In genomic region chr2:54079331-54079730, GRCh38 we compare ENCODE assay signal across 23 cellular contexts.
"Had no signal": no experiment of that assay in that cellular context is flagged by ENCODE, and none has a peak within 500 bp of the region (broad histone marks: within the 10 kb centered on the region; RNA-seq: fewer than 3 reads in every experiment).

No MANE protein-coding gene starts in this region.

- H3K27ac Mint-ChIP-seq: activated CD4-positive, alpha-beta memory T cell treated with anti-CD3 and anti-CD28 coated beads, Interleukin-2, amount 10 ng/mL, durations not matched to agents 7 days and 5 days; activated CD4-positive, alpha-beta T cell treated with anti-CD3 and anti-CD28 coated beads, Interleukin-2, amount 10 ng/mL, durations not matched to agents 24 days and 14 days; activated CD8-positive, alpha-beta memory T cell treated with anti-CD3 and anti-CD28 coated beads, Interleukin-2, amount 10 ng/mL, durations not matched to agents 7 days and 5 days; activated naive CD8-positive, alpha-beta T cell treated with anti-CD3 and anti-CD28 coated beads, Interleukin-2, amount 50 U/mL, for 24 hours; dendritic cell treated with granulocyte-macrophage colony-stimulating factor and Interleukin-4, amounts not matched to agents 40 ng/mL and 50 ng/mL, for 4 days had no signal

- DNase-seq: activated CD4-positive, alpha-beta memory T cell treated with anti-CD3 and anti-CD28 coated beads, Interleukin-2, amount 10 ng/mL, durations not matched to agents 7 days and 5 days; activated CD4-positive, alpha-beta T cell treated with anti-CD3 and anti-CD28 coated beads, Interleukin-2, amount 10 ng/mL, durations not matched to agents 24 days and 14 days; activated CD8-positive, alpha-beta memory T cell treated with anti-CD3 and anti-CD28 coated beads, Interleukin-2, amount 10 ng/mL, durations not matched to agents 7 days and 5 days; activated effector memory CD4-positive, alpha-beta T cell treated with anti-CD3 and anti-CD28 coated beads, Interleukin-2, amount 50 U/mL, for 16 hours; activated naive CD4-positive, alpha-beta T cell treated with anti-CD3 and anti-CD28 coated beads, Interleukin-2, amount 50 U/mL, for 16 hours; activated naive CD8-positive, alpha-beta T cell treated with anti-CD3 and anti-CD28 coated beads, Interleukin-2, amount 50 U/mL, for 24 hours; activated T-cell treated with anti-CD3 and anti-CD28 coated beads for 4 hours; body of pancreas; effector CD8-positive, alpha-beta T cell; foreskin fibroblast; left colon; mesenchymal stem cell; naive B cell; occipital lobe; posterior cingulate gyrus; sigmoid colon; stimulated activated CD4-positive, alpha-beta T cell treated with anti-CD3 and anti-CD28 coated beads, Interleukin-4, amount 100 ng/mL, for 1 hour; stimulated activated naive CD4-positive, alpha-beta T cell treated with Interleukin-2 at 50 U/mL for 16 hours; T-helper 2 cell; tibial artery had no signal

- H3K9me3 Mint-ChIP-seq: activated CD4-positive, alpha-beta memory T cell treated with anti-CD3 and anti-CD28 coated beads, Interleukin-2, amount 10 ng/mL, durations not matched to agents 7 days and 5 days; activated CD4-positive, alpha-beta T cell treated with anti-CD3 and anti-CD28 coated beads, Interleukin-2, amount 10 ng/mL, durations not matched to agents 24 days and 14 days; activated naive CD8-positive, alpha-beta T cell treated with anti-CD3 and anti-CD28 coated beads, Interleukin-2, amount 50 U/mL, for 24 hours; dendritic cell treated with granulocyte-macrophage colony-stimulating factor and Interleukin-4, amounts not matched to agents 40 ng/mL and 50 ng/mL, for 4 days; naive B cell; neural crest cell had no signal

- H3K36me3 Mint-ChIP-seq: naive B cell had no signal

- ATAC-seq: activated CD4-positive, CD25-positive, alpha-beta regulatory T cell treated with anti-CD3 and anti-CD28 coated beads, Interleukin-2, amount 50 U/mL, for 24 hours; activated CD8-positive, alpha-beta memory T cell treated with anti-CD3 and anti-CD28 coated beads, Interleukin-2, amount 10 ng/mL, durations not matched to agents 7 days and 5 days; activated naive CD8-positive, alpha-beta T cell treated with anti-CD3 and anti-CD28 coated beads, Interleukin-2, amount 50 U/mL, for 24 hours; body of pancreas; left colon had no signal

- H3K27me3 Mint-ChIP-seq: activated CD4-positive, alpha-beta memory T cell treated with anti-CD3 and anti-CD28 coated beads, Interleukin-2, amount 10 ng/mL, durations not matched to agents 7 days and 5 days; activated CD4-positive, alpha-beta T cell treated with anti-CD3 and anti-CD28 coated beads, Interleukin-2, amount 10 ng/mL, durations not matched to agents 24 days and 14 days; activated CD8-positive, alpha-beta memory T cell treated with anti-CD3 and anti-CD28 coated beads, Interleukin-2, amount 10 ng/mL, durations not matched to agents 7 days and 5 days; activated naive CD8-positive, alpha-beta T cell treated with anti-CD3 and anti-CD28 coated beads, Interleukin-2, amount 50 U/mL, for 24 hours; dendritic cell treated with granulocyte-macrophage colony-stimulating factor and Interleukin-4, amounts not matched to agents 40 ng/mL and 50 ng/mL, for 4 days; naive B cell had no signal

- H3K4me3 Mint-ChIP-seq: activated CD4-positive, alpha-beta memory T cell treated with anti-CD3 and anti-CD28 coated beads, Interleukin-2, amount 10 ng/mL, durations not matched to agents 7 days and 5 days; activated CD4-positive, alpha-beta T cell treated with anti-CD3 and anti-CD28 coated beads, Interleukin-2, amount 10 ng/mL, durations not matched to agents 24 days and 14 days; activated CD8-positive, alpha-beta memory T cell treated with anti-CD3 and anti-CD28 coated beads, Interleukin-2, amount 10 ng/mL, durations not matched to agents 7 days and 5 days; activated naive CD8-positive, alpha-beta T cell treated with anti-CD3 and anti-CD28 coated beads, Interleukin-2, amount 50 U/mL, for 24 hours; dendritic cell treated with granulocyte-macrophage colony-stimulating factor and Interleukin-4, amounts not matched to agents 40 ng/mL and 50 ng/mL, for 4 days; naive B cell; neural crest cell had no signal
